In the genomic region with DNA sequence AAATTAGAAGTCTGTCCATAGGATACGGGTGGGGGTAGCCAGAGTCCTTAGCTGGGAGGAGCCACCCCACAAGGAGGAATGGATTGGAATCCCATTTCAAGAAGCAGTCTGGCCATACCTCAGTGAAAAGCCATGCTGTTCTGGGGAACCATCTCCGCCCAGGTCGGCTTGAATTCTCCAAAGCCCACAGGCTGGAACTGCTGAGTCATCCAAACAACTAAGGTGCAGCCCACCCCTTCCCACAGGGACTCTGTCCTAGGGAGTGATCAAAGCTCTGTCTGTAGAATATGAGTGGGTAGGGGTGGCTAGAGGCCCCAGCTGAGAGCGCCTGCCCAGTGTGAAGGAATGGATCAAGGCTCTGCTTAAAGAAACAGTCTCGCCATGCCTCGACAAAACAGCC, we compare ENCODE assay signal across 8 cellular contexts. TPM values are rescaled to one million over a fixed set of nuclear protein-coding genes. Genes with fewer than 3 reads are reported as not detected.
"Had no signal": no experiment of that assay in that cellular context is flagged by ENCODE, and none has a peak within 500 bp of the region (broad histone marks: within the 10 kb centered on the region; RNA-seq: fewer than 3 reads in every experiment).

No MANE protein-coding gene starts in this region.

- ATAC-seq: K562 had no signal

- H3K27ac ChIP-seq: GM23248 had no signal

- DNase-seq: GM23248, GOT3, H9, HCEC 1CT, KG1 had no signal

- H3K4me3 ChIP-seq: GM23248, K562 had no signal

- FAIRE-seq: H54, HTR-8/SVneo, K562 had no signal

RNA-seq across cellular contexts. Expression of a gene that starts 38.8 kb away (rescaled TPM):
- total RNA-seq: H9 had no signal
